Comparison of ENCODE assay signal across 22 cellular contexts in the genomic region with DNA sequence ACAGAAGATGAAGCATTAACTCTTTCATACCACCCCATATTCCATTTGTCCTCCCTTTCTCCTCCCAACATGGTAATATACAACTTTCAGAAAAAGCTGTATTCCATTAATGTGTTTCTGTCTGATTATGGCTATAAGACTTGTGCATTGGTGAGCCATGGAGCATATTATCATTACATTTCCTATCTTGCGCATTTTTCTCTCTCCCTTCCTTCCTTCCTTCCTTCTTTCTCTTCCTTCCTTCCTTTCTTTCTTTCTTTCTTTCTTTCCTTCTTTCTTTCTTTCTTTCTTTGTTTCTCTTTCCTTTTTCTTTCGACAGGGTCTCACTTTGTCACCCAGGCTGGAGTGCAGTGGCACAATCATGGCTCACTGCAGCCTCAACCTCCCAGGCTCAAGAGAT.
"Had no signal": no experiment of that assay in that cellular context is flagged by ENCODE, and none has a peak within 500 bp of the region (broad histone marks: within the 10 kb centered on the region; RNA-seq: fewer than 3 reads in every experiment).

No MANE protein-coding gene starts in this region.

- H3K27me3 ChIP-seq: SJSA1 had no signal

- H3K4me3 ChIP-seq: SJSA1 had no signal

- H3K27ac ChIP-seq: SJSA1 had no signal

- DNase-seq: activated CD4-positive, alpha-beta T cell treated with anti-CD3 and anti-CD28 coated beads for 48 hours; activated CD4-positive, alpha-beta T cell treated with anti-CD3 and anti-CD28 coated beads, Interleukin-2, amount 50 U/mL, for 4 hours; activated CD4-positive, CD25-positive, alpha-beta regulatory T cell treated with anti-CD3 and anti-CD28 coated beads, Interleukin-2, amount 50 U/mL, for 72 hours; activated CD8-positive, alpha-beta memory T cell treated with anti-CD3 and anti-CD28 coated beads, Interleukin-2, amount 50 U/mL, for 48 hours; activated CD8-positive, alpha-beta T cell treated with anti-CD3 and anti-CD28 coated beads, Interleukin-2, amount 10 ng/mL, durations not matched to agents 7 days and 5 days; activated effector memory CD4-positive, alpha-beta T cell treated with Interleukin-2 at 50 U/mL for 16 hours; activated naive CD4-positive, alpha-beta T cell treated with Interleukin-2 at 50 U/mL for 16 hours; activated T-cell treated with anti-CD3 and anti-CD28 coated beads, Interleukin-2, amount 50 U/mL, for 1 hour; MV-4-11; NCI-H1105; NCI-H1436; NCI-H1694 treated with DMSO at 0.1 percent for 48 hours; NCI-H2029 treated with DMSO at 0.1 percent for 48 hours; NCI-H510A treated with DMSO at 0.1 percent for 48 hours; NCI-H69; NK-92 treated with Interleukin-12 subunit alpha and Interleukin-12 subunit beta, amount 100 ng/mL, for 24 hours; SHP77; T-helper 17 cell; T-helper 9 cell had no signal

- H3K36me3 ChIP-seq: SJSA1 had no signal

- H3K9me3 ChIP-seq: SJSA1 had no signal

- ATAC-seq: activated CD8-positive, alpha-beta T cell treated with anti-CD3 and anti-CD28 coated beads, Interleukin-2, amount 10 ng/mL, durations not matched to agents 7 days and 5 days had no signal

- FAIRE-seq: astrocyte, RCC 7860 had no signal
